Comparison of ENCODE assay signal across 11 cellular contexts in the genomic region with DNA sequence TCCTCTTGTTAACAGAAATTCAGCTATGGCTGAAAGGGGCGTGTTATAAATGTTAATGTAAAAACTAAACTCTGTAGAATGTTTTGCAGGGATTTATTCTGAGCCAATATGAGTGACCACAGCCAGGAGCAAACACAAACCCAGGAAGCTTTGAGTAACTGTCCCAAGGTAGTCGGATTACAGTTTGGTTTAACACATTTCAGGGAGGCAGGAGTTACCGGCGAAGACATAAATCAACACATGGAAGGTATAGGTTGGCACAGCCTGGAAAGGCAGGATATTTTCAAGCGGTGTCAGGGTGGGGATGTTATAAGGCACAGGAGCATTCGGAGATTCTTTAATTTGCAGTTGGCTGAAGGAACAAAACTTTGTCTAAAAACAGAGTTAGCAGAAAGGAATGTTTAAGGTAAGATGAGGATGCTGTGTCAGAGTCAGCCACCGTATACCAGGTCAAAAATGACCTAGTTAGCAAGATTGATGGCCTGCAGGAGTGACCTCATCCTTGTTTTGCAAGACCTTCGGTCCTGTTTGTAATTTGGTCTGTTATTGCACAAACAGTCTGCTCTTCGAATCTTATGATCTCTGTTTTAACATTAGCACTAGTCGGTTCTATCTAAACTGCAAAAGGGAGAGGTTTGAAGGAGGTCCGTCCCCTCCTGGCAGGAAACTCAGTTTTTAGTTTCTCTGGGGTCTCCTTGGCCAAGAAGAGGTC.
DNase-seq lines count a peak whose midpoint lies in the region; ATAC-seq and TF ChIP-seq lines count a peak whose summit lies in the region.
"Had no signal": no experiment of that assay in that cellular context is flagged by ENCODE, and none has a peak within 500 bp of the region (broad histone marks: within the 10 kb centered on the region; RNA-seq: fewer than 3 reads in every experiment).

No MANE protein-coding gene starts in this region.

- H3K4me3 ChIP-seq in epithelial cell of esophagus (ENCODE audit: low read length) (no peak overlapping the region), right lobe of liver (no peak overlapping the region), urinary bladder (ENCODE audit: low read depth, low read length) (no peak overlapping the region)
- H3K4me3 ChIP-seq: spleen, thoracic aorta had no signal

- no peaks in the 10 kb centered on the region for H3K36me3 Mint-ChIP-seq in natural killer cell

- TF ChIP-seq CTCF in epithelial cell of esophagus (IDR thresholded peaks at IDR 0.05; ENCODE audit: insufficient read depth, low read depth, low read length, missing control alignments), result no peak
- TF ChIP-seq CTCF in right lobe of liver (IDR thresholded peaks at IDR 0.05), result no peak
- TF ChIP-seq CTCF in natural killer cell (IDR thresholded peaks at IDR 0.05), result no peak

- no peaks in the 10 kb centered on the region for H3K9me3 Mint-ChIP-seq in natural killer cell

- peaks cover 0 to 22% (median 8%) of the 10 kb centered on the region in 4 donors for H3K4me1 ChIP-seq in right lobe of liver
- no peaks in the 10 kb centered on the region for H3K4me1 ChIP-seq in urinary bladder (ENCODE audit: insufficient read depth)

- peaks cover 4 to 9% of the 10 kb centered on the region in 2 donors for H3K27me3 Mint-ChIP-seq in natural killer cell (ENCODE audit: low read depth in 2 of 2)

- DNase-seq in M059J (ENCODE audit: low read depth), result peak; percentile 28
- DNase-seq in epithelial cell of esophagus (ENCODE audit: low read depth), result peak; percentile 36
- no peak for DNase-seq in right lobe of liver
- no peak for DNase-seq in SK-N-DZ (ENCODE audit: low spot score)
- DNase-seq in natural killer cell, result no peak
- no peak for DNase-seq in stimulated activated naive CD8-positive, alpha-beta T cell treated with anti-CD3 and anti-CD28 coated beads, Interleukin-15, Interleukin-2, amounts not matched to agents 100 U/mL and 50 U/mL, for 24 hours
- DNase-seq: activated B cell treated with CpG ODN at 0.5 μM for 24 hours, NCI-H524, spleen had no signal

- no peaks in the 10 kb centered on the region for H3K36me3 ChIP-seq in right lobe of liver
- no peaks in the 10 kb centered on the region for H3K36me3 ChIP-seq in urinary bladder (ENCODE audit: insufficient read depth)
- H3K36me3 ChIP-seq: spleen, thoracic aorta had no signal

- H3K27ac ChIP-seq in right lobe of liver (peak overlapping the region; percentile 39 to 87 (median 83)), urinary bladder (ENCODE audit: low read depth) (peak overlapping the region; percentile 68)
- H3K27ac ChIP-seq: spleen, thoracic aorta had no signal

- H3K27me3 ChIP-seq in right lobe of liver, result no peaks in the 10 kb centered on the region

- no peak overlapping the region for H3K27ac Mint-ChIP-seq in natural killer cell
- H3K27ac Mint-ChIP-seq: activated B cell treated with CpG ODN at 0.5 μM for 24 hours had no signal

- no peaks in the 10 kb centered on the region for H3K4me1 Mint-ChIP-seq in natural killer cell
- H3K4me1 Mint-ChIP-seq: activated B cell treated with CpG ODN at 0.5 μM for 24 hours had no signal

- WGBS in right lobe of liver (ENCODE audit: insufficient coverage, low coverage, low lambda C conversion rate, missing lambda C conversion rate), result 29% methylated on average over 11 of the region's 11 CpGs
- 32% methylated on average over 11 of the region's 11 CpGs for WGBS in urinary bladder

- no peaks in the 10 kb centered on the region for H3K9me3 ChIP-seq in right lobe of liver
- H3K9me3 ChIP-seq: thoracic aorta had no signal

- intact Hi-C loops in right lobe of liver (cut with DNase I) (loop anchor here in 1 of 2 donors (10.0 kb wide), 1 partner anchor 96 kb away; no protein-coding TSS in a partner anchor), natural killer cell (cut with micrococcal nuclease) (no loop called here)

- peak; percentile 88 to 92 (median 91) for ATAC-seq in right lobe of liver
- ATAC-seq in natural killer cell, result no peak
- no peak for ATAC-seq in stimulated activated naive CD8-positive, alpha-beta T cell treated with anti-CD3 and anti-CD28 coated beads, Interleukin-15, Interleukin-2, amounts not matched to agents 100 U/mL and 50 U/mL, for 24 hours

- no peak overlapping the region for H3K4me3 Mint-ChIP-seq in natural killer cell
- H3K4me3 Mint-ChIP-seq: activated B cell treated with CpG ODN at 0.5 μM for 24 hours had no signal

- no peak for TF ChIP-seq POLR2A in right lobe of liver (IDR thresholded peaks at IDR 0.05)

Comparison
In these comparisons a context has a peak if more than half of its experiments do, and no peak if none do; other contexts are left out.
1. DNase-seq: peak in M059J (single experiment) and epithelial cell of esophagus (single experiment); none in right lobe of liver (0 of 3), SK-N-DZ (single experiment), natural killer cell (single experiment) and stimulated activated naive CD8-positive, alpha-beta T cell treated with anti-CD3 and anti-CD28 coated beads, Interleukin-15, Interleukin-2, amounts not matched to agents 100 U/mL and 50 U/mL, for 24 hours (single experiment).
2. ATAC-seq: peak in right lobe of liver (4 of 4); none in natural killer cell (0 of 3) and stimulated activated naive CD8-positive, alpha-beta T cell treated with anti-CD3 and anti-CD28 coated beads, Interleukin-15, Interleukin-2, amounts not matched to agents 100 U/mL and 50 U/mL, for 24 hours (single experiment).